In the genomic region with DNA sequence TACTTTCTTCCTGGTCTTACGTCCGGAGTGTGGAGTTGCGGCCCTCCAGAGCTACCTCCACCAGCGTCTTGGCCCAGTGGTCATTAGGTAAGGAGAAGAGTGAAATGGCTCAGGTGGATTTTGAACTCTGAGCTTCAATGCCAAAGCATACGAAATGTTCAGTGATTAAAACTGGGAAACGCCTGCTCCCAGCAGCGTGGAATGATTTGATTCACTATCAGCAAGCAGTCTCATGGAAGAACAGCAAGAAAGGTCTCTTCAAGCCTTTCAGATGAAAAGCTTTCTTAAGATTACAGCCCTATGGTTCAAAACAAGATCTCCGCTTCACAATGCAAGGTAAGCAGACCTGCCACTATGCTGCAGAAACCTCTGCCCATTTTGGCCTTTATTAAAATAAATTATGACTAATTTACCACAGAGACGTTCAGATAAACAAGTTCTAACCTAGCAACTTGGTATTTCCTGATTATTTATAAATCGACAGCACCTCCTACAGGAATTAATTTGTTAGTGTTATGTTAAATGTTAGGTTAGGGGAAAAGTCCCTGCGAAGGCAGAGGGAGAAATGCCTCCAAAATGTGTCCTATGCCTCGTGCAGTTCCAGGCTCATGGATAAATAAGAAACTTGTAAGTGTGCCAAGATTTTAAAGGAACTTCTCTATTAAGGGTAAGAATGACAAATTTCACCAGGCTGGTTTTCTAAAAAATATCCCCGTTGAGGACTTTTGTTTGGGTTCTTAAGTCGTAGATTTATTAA, we compare ENCODE assay signal across 10 cellular contexts. TPM values are rescaled to one million over a fixed set of nuclear protein-coding genes. Genes with fewer than 3 reads are reported as not detected.
A peak's percentile ranks its signal among the peaks of the same experiment; 100 is the strongest.
DNase-seq lines count a peak whose midpoint lies in the region; ATAC-seq and TF ChIP-seq lines count a peak whose summit lies in the region.
"Had no signal": no experiment of that assay in that cellular context is flagged by ENCODE, and none has a peak within 500 bp of the region (broad histone marks: within the 10 kb centered on the region; RNA-seq: fewer than 3 reads in every experiment).

No MANE protein-coding gene starts in this region.

- H3K27ac Mint-ChIP-seq in nephron, result no peak overlapping the region

- no peaks in the 10 kb centered on the region for H3K9me3 ChIP-seq in ES-I3 (ENCODE audit: control insufficient read depth, insufficient read depth, low read length)
- H3K9me3 ChIP-seq in adipocyte (ENCODE audit: control insufficient read depth, low read length), result no peaks in the 10 kb centered on the region

- ATAC-seq in GM21786 (IDR thresholded peaks at IDR 0.05; ENCODE audit: unreplicated experiment), result no peak

- no peak overlapping the region for H3K4me3 ChIP-seq in adipocyte (ENCODE audit: low read length)
- no peak overlapping the region for H3K4me3 ChIP-seq in dorsolateral prefrontal cortex
- H3K4me3 ChIP-seq: skin epidermis had no signal

- H3K4me1 ChIP-seq in ES-I3 (ENCODE audit: insufficient read depth, low read length) (peaks cover 11% of the 10 kb centered on the region; the same call in 1 of the 2 replicates), adipocyte (ENCODE audit: control insufficient read depth, insufficient read depth, low read length) (peaks cover 5% of the 10 kb centered on the region)

- peaks cover 66% of the 10 kb centered on the region for H3K27me3 Mint-ChIP-seq in nephron (ENCODE audit: low read depth)

- intact Hi-C loops in dorsolateral prefrontal cortex (cut with DNase I), result loop anchor here (5.0 to 10.0 kb wide), 2 partner anchors 98 to 190 kb away; a partner anchor contains a TSS

- no peak overlapping the region for H3K4me3 Mint-ChIP-seq in nephron

- TF ChIP-seq CTCF in nephron (IDR thresholded peaks at IDR 0.05; ENCODE audit: unreplicated experiment in 3 of 3) (peak; percentile 35 to 62 (median 36)), GM13976 (IDR thresholded peaks at IDR 0.05; ENCODE audit: borderline replicate concordance, control extremely low read depth, extremely low read depth, insufficient read depth, missing control alignments) (no peak), dorsolateral prefrontal cortex (IDR thresholded peaks at IDR 0.05 in 54 of 56, conservative IDR thresholded peaks at IDR 0.05 in 2 of 56; ENCODE audit: low read depth in 1 of 56, partially characterized antibody in 56 of 56) (peak in 26 of 56 donors; percentile 1 to 55 (median 18))

- no peak overlapping the region for H3K27ac ChIP-seq in dorsolateral prefrontal cortex
- H3K27ac ChIP-seq: skin epidermis had no signal

- H3K27me3 ChIP-seq in adipocyte (replicated peaks; ENCODE audit: control insufficient read depth, insufficient read depth, low read length) (peaks cover 35% of the 10 kb centered on the region), dorsolateral prefrontal cortex (peaks cover 8 to 52% (median 46%) of the 10 kb centered on the region in 45 donors)

- DNase-seq in MV-4-11 (lab: John Stamatoyannopoulos, UW) (peak; percentile 40), adipocyte (ENCODE audit: low read depth) (peak; percentile 54), GM13976 (ENCODE audit: low spot score) (no peak), KG1 (lab: John Stamatoyannopoulos, UW) (no peak), dorsolateral prefrontal cortex (no peak)

- H3K4me1 Mint-ChIP-seq in nephron, result peaks cover 27% of the 10 kb centered on the region

- H3K36me3 ChIP-seq in ES-I3 (ENCODE audit: insufficient read depth, low read length) (no peaks in the 10 kb centered on the region), adipocyte (ENCODE audit: control insufficient read depth, insufficient read depth, low read length, severe bottlenecking) (peaks cover 13% of the 10 kb centered on the region)

- peak overlapping the region; percentile 56; the same call in 1 of the 2 replicates for H3K9ac ChIP-seq in ES-I3 (ENCODE audit: low read depth, low read length)
- no peak overlapping the region for H3K9ac ChIP-seq in adipocyte (ENCODE audit: low read length)

- H3K36me3 Mint-ChIP-seq in nephron (ENCODE audit: low read depth), result peaks cover 17% of the 10 kb centered on the region

- H3K9me3 Mint-ChIP-seq in nephron, result peaks cover 4% of the 10 kb centered on the region

- in situ Hi-C loops in GM13976 (cut with MboI; ENCODE audit: low sequenced_read_pairs, unreplicated experiment), result loop anchor here (10.0 kb wide), 1 partner anchor 940 kb away; no protein-coding TSS in a partner anchor

RNA-seq across cellular contexts. Expression of a gene that starts 10.1 kb away (rescaled TPM):
- total RNA-seq in dorsolateral prefrontal cortex, result 1 to 10 TPM; 1.3 to 7.0 (median 3.9) TPM
- total RNA-seq: T-helper 2 cell treated with Interferon-gamma antibody and Interleukin-4, amounts not matched to agents 100 ng/mL and 5 ng/mL, for 36 hours had no signal

RNA-seq across cellular contexts. Expression of a gene that starts 50.6 kb away (rescaled TPM):
- 10 to 100 TPM; 25.5 to 69.3 (median 45.2) TPM for total RNA-seq in dorsolateral prefrontal cortex

Comparison
In these comparisons a context has a peak if more than half of its experiments do, and no peak if none do; other contexts are left out.
1. DNase-seq: peak in MV-4-11 (single experiment) and adipocyte (single experiment); none in GM13976 (single experiment), KG1 (single experiment) and dorsolateral prefrontal cortex (0 of 10).